Comparison of ENCODE assay signal across 14 cellular contexts in genomic region chr16:12392585-12393089, GRCh38.
DNase-seq lines count a peak whose midpoint lies in the region; ATAC-seq and TF ChIP-seq lines count a peak whose summit lies in the region.
"Had no signal": no experiment of that assay in that cellular context is flagged by ENCODE, and none has a peak within 500 bp of the region (broad histone marks: within the 10 kb centered on the region; RNA-seq: fewer than 3 reads in every experiment).

No MANE protein-coding gene starts in this region.

- H3K27ac ChIP-seq in Panc1 (ENCODE audit: low read length), result no peak overlapping the region
- H3K27ac ChIP-seq in sigmoid colon, result peak overlapping the region in 2 of 4 donors; percentile 16 to 32

- 0 out of 2 replicates have a peak, but pooled peaks have one; percentile 4 for TF ChIP-seq CTCF in Panc1 (IDR thresholded peaks at IDR 0.05)
- peak; percentile 25 for TF ChIP-seq CTCF in fibroblast of the aortic adventitia (IDR thresholded peaks at IDR 0.05; ENCODE audit: insufficient read depth, low read length)
- no peak for TF ChIP-seq CTCF in sigmoid colon (IDR thresholded peaks at IDR 0.05)

- no peak for TF ChIP-seq EP300 in sigmoid colon (IDR thresholded peaks at IDR 0.05)

- intact Hi-C loops in Panc1 (cut with micrococcal nuclease; ENCODE audit: unreplicated experiment) (no loop called here), sigmoid colon (cut with DNase I) (no loop called here)

- no TSS peak for BruUV-seq in Panc1 (replicated peaks; lab: Mats Ljungman, UMichigan)

- WGBS in sigmoid colon, 2 donors, result 87 to 89% methylated on average over 2 of the region's 2 CpGs

- in situ Hi-C loops in Panc1 (cut with HindIII; ENCODE audit: low pct_unique_long_range_greater_than_20kb, low sequenced_read_pairs), result no loop called here

- H3K36me3 ChIP-seq in Panc1 (ENCODE audit: control insufficient read depth, insufficient read depth, low read length) (no peaks in the 10 kb centered on the region), sigmoid colon (no peaks in the 10 kb centered on the region)

- POLR2A ChIA-PET in Panc1 (lab: Charles Lee), result no interaction called here

- H3K9me3 ChIP-seq in Panc1 (ENCODE audit: control insufficient read depth, insufficient read depth, low read depth, low read length) (no peaks in the 10 kb centered on the region), sigmoid colon (no peaks in the 10 kb centered on the region)

- no peak for TF ChIP-seq POLR2A in sigmoid colon (IDR thresholded peaks at IDR 0.05)

- H3K4me1 ChIP-seq in Panc1 (ENCODE audit: control insufficient read depth, insufficient read depth, low read length) (no peaks in the 10 kb centered on the region), sigmoid colon (peaks cover 0 to 17% (median 4%) of the 10 kb centered on the region in 4 donors)

- H3K27me3 ChIP-seq in Panc1 (ENCODE audit: control insufficient read depth, insufficient read depth, low read length) (no peaks in the 10 kb centered on the region), sigmoid colon (no peaks in the 10 kb centered on the region)

- ATAC-seq in Panc1 (no peak), GM19328 (IDR thresholded peaks at IDR 0.05; ENCODE audit: unreplicated experiment) (no peak)
- ATAC-seq: activated CD8-positive, alpha-beta memory T cell treated with anti-CD3 and anti-CD28 coated beads, Interleukin-2, amount 10 ng/mL, durations not matched to agents 7 days and 5 days; stimulated activated naive CD8-positive, alpha-beta T cell treated with anti-CD3 and anti-CD28 coated beads, Interleukin-15, amount 100 ng/mL, for 72 hours had no signal

- peak; percentile 26 for DNase-seq in GM03348 (ENCODE audit: low spot score)
- no peak for DNase-seq in Panc1 (ENCODE audit: low read depth, low spot score)
- no peak for DNase-seq in fibroblast of the aortic adventitia (ENCODE audit: low read depth)
- peak; percentile 76 for DNase-seq in sigmoid colon
- no peak for DNase-seq in SHP77 treated with DMSO at 0.1 percent for 48 hours (lab: John Stamatoyannopoulos, UW)
- DNase-seq in NCI-H1105 (lab: John Stamatoyannopoulos, UW), result no peak
- DNase-seq in hypothalamus (lab: John Stamatoyannopoulos, UW), result no peak
- DNase-seq: activated CD8-positive, alpha-beta memory T cell treated with anti-CD3 and anti-CD28 coated beads, Interleukin-2, amount 10 ng/mL, durations not matched to agents 7 days and 5 days; activated naive CD4-positive, alpha-beta T cell treated with anti-CD3 and anti-CD28 coated beads, Interleukin-2, amount 10 ng/mL, durations not matched to agents 7 days and 5 days; CD4-positive, alpha-beta T cell; NCI-H69; right cardiac atrium; stimulated activated naive CD8-positive, alpha-beta T cell treated with anti-CD3 and anti-CD28 coated beads, Interleukin-15, amount 100 ng/mL, for 72 hours had no signal

- H3K4me3 ChIP-seq in Panc1 (ENCODE audit: low read depth in 2 of 2, low read length in 2 of 2) (no peak overlapping the region), fibroblast of the aortic adventitia (ENCODE audit: low read depth, low read length) (no peak overlapping the region), sigmoid colon (no peak overlapping the region)

- CTCF ChIA-PET in Panc1 (lab: Charles Lee), result no interaction called here

Comparison
In these comparisons a context has a peak if more than half of its experiments do, and no peak if none do; other contexts are left out.
1. DNase-seq: peak in GM03348 (single experiment) and sigmoid colon (single experiment); none in Panc1 (single experiment), fibroblast of the aortic adventitia (single experiment), SHP77 treated with DMSO at 0.1 percent for 48 hours (single experiment), NCI-H1105 (single experiment) and hypothalamus (0 of 51).
2. CTCF ChIP-seq: peak in Panc1 (single experiment) and fibroblast of the aortic adventitia (single experiment); none in sigmoid colon (0 of 4).